ENCODE assay signal across 22 cellular contexts in the genomic region with DNA sequence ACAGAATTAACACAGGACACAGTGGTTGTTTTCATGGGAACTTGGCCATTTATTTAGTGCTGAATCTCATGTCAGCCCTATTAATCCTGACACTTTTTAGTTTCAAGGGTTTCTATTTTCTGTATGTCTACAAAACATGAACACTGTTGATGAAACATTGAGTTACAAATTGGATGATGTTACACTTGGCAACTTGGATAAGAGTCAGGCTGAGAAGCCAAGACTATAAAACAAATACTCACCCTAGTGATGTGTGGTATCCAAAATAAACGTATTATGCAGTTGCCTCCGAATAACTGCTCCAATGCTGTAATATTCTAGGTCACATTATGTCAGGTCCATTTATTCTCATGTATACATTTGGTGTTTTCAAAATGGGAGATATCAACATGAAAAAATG.
DNase-seq lines count a peak whose midpoint lies in the region; ATAC-seq and TF ChIP-seq lines count a peak whose summit lies in the region.
"Had no signal": no experiment of that assay in that cellular context is flagged by ENCODE, and none has a peak within 500 bp of the region (broad histone marks: within the 10 kb centered on the region; RNA-seq: fewer than 3 reads in every experiment).

No MANE protein-coding gene starts in this region.

- peaks cover 0 to 6% (median 2%) of the 10 kb centered on the region in 5 donors for H3K9me3 Mint-ChIP-seq in CD8-positive, alpha-beta memory T cell
- peaks cover 0 to 5% (median 0%) of the 10 kb centered on the region in 11 donors for H3K9me3 Mint-ChIP-seq in naive thymus-derived CD4-positive, alpha-beta T cell
- H3K9me3 Mint-ChIP-seq: H9 had no signal

- WGBS in heart left ventricle, 4 donors, result 28 to 37% (median 29%) methylated on average over 2 of the region's 2 CpGs

- H3K36me3 Mint-ChIP-seq in CD8-positive, alpha-beta memory T cell, result no peaks in the 10 kb centered on the region
- no peaks in the 10 kb centered on the region for H3K36me3 Mint-ChIP-seq in naive thymus-derived CD4-positive, alpha-beta T cell
- H3K36me3 Mint-ChIP-seq: CD8-positive, alpha-beta T cell had no signal

- peak overlapping the region in 6 of 12 donors; percentile 21 to 71 (median 28) for H3K27ac ChIP-seq in heart left ventricle
- H3K27ac ChIP-seq in CD8-positive, alpha-beta memory T cell (ENCODE audit: low read depth, low read length), result no peak overlapping the region
- H3K27ac ChIP-seq in naive thymus-derived CD4-positive, alpha-beta T cell (ENCODE audit: low read depth, low read length), result no peak overlapping the region
- H3K27ac ChIP-seq: colonic mucosa, epithelial cell of prostate had no signal

- H3K27ac Mint-ChIP-seq in CD8-positive, alpha-beta memory T cell, result no peak overlapping the region
- H3K27ac Mint-ChIP-seq in naive thymus-derived CD4-positive, alpha-beta T cell, result no peak overlapping the region
- H3K27ac Mint-ChIP-seq: activated T-helper 17 cell treated with anti-CD3 and anti-CD28 coated beads, Interleukin-2, amount 50 U/mL, for 72 hours; CD8-positive, alpha-beta T cell; T-helper 17 cell had no signal

- no peaks in the 10 kb centered on the region for H3K27me3 ChIP-seq in heart left ventricle
- no peaks in the 10 kb centered on the region for H3K27me3 ChIP-seq in CD8-positive, alpha-beta memory T cell (ENCODE audit: insufficient read depth, low read length, poor library complexity, severe bottlenecking)
- H3K27me3 ChIP-seq in naive thymus-derived CD4-positive, alpha-beta T cell (ENCODE audit: control insufficient read depth in 2 of 2, insufficient read depth in 2 of 2, low read length in 2 of 2), result no peaks in the 10 kb centered on the region
- H3K27me3 ChIP-seq: colonic mucosa had no signal

- TF ChIP-seq CTCF in heart left ventricle (IDR thresholded peaks at IDR 0.05), result no peak

- DNase-seq in EH (ENCODE audit: low read depth) (peak; percentile 18), brain pericyte (ENCODE audit: low read depth, low spot score) (peak; percentile 61), heart left ventricle (no peak), pons (ENCODE audit: low spot score) (peak; percentile 14)
- no peak for DNase-seq in CD8-positive, alpha-beta memory T cell
- DNase-seq in naive thymus-derived CD4-positive, alpha-beta T cell, result no peak
- DNase-seq: ACHN; activated CD8-positive, alpha-beta memory T cell treated with anti-CD3 and anti-CD28 coated beads for 24 hours; CD8-positive, alpha-beta T cell; colonic mucosa; H9; KG1; left colon; NCI-H2227 treated with DMSO at 0.1 percent for 48 hours; stimulated activated CD4-positive, alpha-beta T cell treated with anti-CD3 and anti-CD28 coated beads, Interleukin-2, amount 100 ng/mL, for 24 hours; substantia nigra; T-helper 17 cell had no signal

- CTCF ChIA-PET in CD8-positive, alpha-beta memory T cell (lab: Charles Lee), result no interaction called here
- CTCF ChIA-PET in naive thymus-derived CD4-positive, alpha-beta T cell (lab: Charles Lee), result no interaction called here

- H3K27me3 Mint-ChIP-seq in CD8-positive, alpha-beta memory T cell, result no peaks in the 10 kb centered on the region
- no peaks in the 10 kb centered on the region for H3K27me3 Mint-ChIP-seq in naive thymus-derived CD4-positive, alpha-beta T cell
- H3K27me3 Mint-ChIP-seq: activated T-helper 17 cell treated with anti-CD3 and anti-CD28 coated beads, Interleukin-2, amount 50 U/mL, for 72 hours; T-helper 17 cell had no signal

- POLR2A ChIA-PET in CD8-positive, alpha-beta memory T cell (lab: Charles Lee), result no interaction called here
- POLR2A ChIA-PET in naive thymus-derived CD4-positive, alpha-beta T cell (lab: Charles Lee), result no interaction called here

- peak; percentile 73 to 94 (median 88) for ATAC-seq in heart left ventricle
- ATAC-seq in HG02840 (IDR thresholded peaks at IDR 0.05; ENCODE audit: low FRiP score, unreplicated experiment), result no peak
- ATAC-seq in GM19035 (IDR thresholded peaks at IDR 0.05; ENCODE audit: unreplicated experiment), result no peak
- ATAC-seq in naive thymus-derived CD4-positive, alpha-beta T cell, result no peak
- ATAC-seq: activated T-helper 17 cell treated with anti-CD3 and anti-CD28 coated beads, Interleukin-2, amount 50 U/mL, for 72 hours; CD8-positive, alpha-beta T cell; GM12878; left colon; T-helper 17 cell had no signal

- peaks cover 0 to 18% (median 1%) of the 10 kb centered on the region in 12 donors for H3K4me1 ChIP-seq in heart left ventricle
- no peaks in the 10 kb centered on the region for H3K4me1 ChIP-seq in CD8-positive, alpha-beta memory T cell (ENCODE audit: insufficient read depth, low read length)
- H3K4me1 ChIP-seq in naive thymus-derived CD4-positive, alpha-beta T cell (ENCODE audit: control insufficient read depth in 2 of 2, insufficient read depth in 2 of 2, low read length in 2 of 2), result no peaks in the 10 kb centered on the region
- H3K4me1 ChIP-seq: colonic mucosa had no signal

- TF ChIP-seq POLR2A in heart left ventricle (IDR thresholded peaks at IDR 0.05), result no peak

- H3K36me3 ChIP-seq in heart left ventricle, result no peaks in the 10 kb centered on the region
- H3K36me3 ChIP-seq in CD8-positive, alpha-beta memory T cell (ENCODE audit: insufficient read depth, low read length), result no peaks in the 10 kb centered on the region
- no peaks in the 10 kb centered on the region for H3K36me3 ChIP-seq in naive thymus-derived CD4-positive, alpha-beta T cell (ENCODE audit: control insufficient read depth in 2 of 3, insufficient read depth in 3 of 3, low read length in 3 of 3)
- H3K36me3 ChIP-seq: colonic mucosa had no signal

- H3K4me1 Mint-ChIP-seq in CD8-positive, alpha-beta memory T cell, result no peaks in the 10 kb centered on the region
- H3K4me1 Mint-ChIP-seq in naive thymus-derived CD4-positive, alpha-beta T cell, result no peaks in the 10 kb centered on the region
- H3K4me1 Mint-ChIP-seq: activated T-helper 17 cell treated with anti-CD3 and anti-CD28 coated beads, Interleukin-2, amount 50 U/mL, for 72 hours; H9; T-helper 17 cell had no signal

- no peak overlapping the region for H3K4me3 Mint-ChIP-seq in CD8-positive, alpha-beta memory T cell
- no peak overlapping the region for H3K4me3 Mint-ChIP-seq in naive thymus-derived CD4-positive, alpha-beta T cell
- H3K4me3 Mint-ChIP-seq: activated T-helper 17 cell treated with anti-CD3 and anti-CD28 coated beads, Interleukin-2, amount 50 U/mL, for 72 hours; CD8-positive, alpha-beta T cell; H9; T-helper 17 cell had no signal

- no peaks in the 10 kb centered on the region for H3K9me3 ChIP-seq in heart left ventricle
- H3K9me3 ChIP-seq in CD8-positive, alpha-beta memory T cell (ENCODE audit: low read length), result no peaks in the 10 kb centered on the region
- no peaks in the 10 kb centered on the region for H3K9me3 ChIP-seq in naive thymus-derived CD4-positive, alpha-beta T cell (ENCODE audit: control insufficient read depth in 2 of 3, low read length in 3 of 3)
- H3K9me3 ChIP-seq: colonic mucosa had no signal

- intact Hi-C loops in heart left ventricle (cut with DNase I), result no loop called here
- intact Hi-C loops in naive thymus-derived CD4-positive, alpha-beta T cell (cut with micrococcal nuclease), result no loop called here

- no peak overlapping the region for H3K4me3 ChIP-seq in heart left ventricle
- H3K4me3 ChIP-seq in CD8-positive, alpha-beta memory T cell (ENCODE audit: low read length), result no peak overlapping the region
- H3K4me3 ChIP-seq in naive thymus-derived CD4-positive, alpha-beta T cell (ENCODE audit: low read length), result no peak overlapping the region
- H3K4me3 ChIP-seq: colonic mucosa, GM12878 had no signal

Comparison
In these comparisons a context has a peak if more than half of its experiments do, and no peak if none do; other contexts are left out.
1. DNase-seq: peak in EH (single experiment), brain pericyte (single experiment) and pons (single experiment); none in heart left ventricle (0 of 5), CD8-positive, alpha-beta memory T cell (0 of 5) and naive thymus-derived CD4-positive, alpha-beta T cell (0 of 9).
2. ATAC-seq: peak in heart left ventricle (4 of 4); none in HG02840 (single experiment), GM19035 (single experiment) and naive thymus-derived CD4-positive, alpha-beta T cell (single experiment).